Comparison of ENCODE assay signal across 20 cellular contexts in genomic region chr14:79602023-79602422, GRCh38.
"Had no signal": no experiment of that assay in that cellular context is flagged by ENCODE, and none has a peak within 500 bp of the region (broad histone marks: within the 10 kb centered on the region; RNA-seq: fewer than 3 reads in every experiment).

No MANE protein-coding gene starts in this region.

- H3K36me3 ChIP-seq: esophagus squamous epithelium, neural progenitor cell, right atrium auricular region, stomach, thyroid gland, vagina had no signal

- DNase-seq: cortex of kidney; effector memory CD8-positive, alpha-beta T cell; erythroblast; esophagus squamous epithelium; mesenchymal stem cell; naive thymus-derived CD4-positive, alpha-beta T cell; stimulated activated CD4-positive, alpha-beta T cell treated with anti-CD3 and anti-CD28 coated beads, Interleukin-2, amount 100 ng/mL, for 24 hours; stimulated activated CD4-positive, alpha-beta T cell treated with anti-CD3 and anti-CD28 coated beads, Interleukin-4, amount 100 ng/mL, for 24 hours; stimulated activated naive CD4-positive, alpha-beta T cell treated with Interleukin-2 at 50 U/mL for 16 hours; stomach; thyroid gland; trophoblast cell had no signal

- H3K9me3 ChIP-seq: esophagus squamous epithelium, right atrium auricular region, stomach, thyroid gland, vagina had no signal

- ATAC-seq: effector memory CD8-positive, alpha-beta T cell; left lobe of liver; naive thymus-derived CD4-positive, alpha-beta T cell; sciatic nerve; stimulated activated effector memory CD8-positive, alpha-beta T cell treated with anti-CD3 and anti-CD28 coated beads, Interleukin-12 subunit alpha, Interleukin-12 subunit beta, amount 100 ng/mL, for 72 hours had no signal

- H3K27ac ChIP-seq: esophagus squamous epithelium, neural progenitor cell, parathyroid adenoma, right atrium auricular region, stomach, thyroid gland, vagina had no signal

- H3K4me1 ChIP-seq: esophagus squamous epithelium, neural progenitor cell, right atrium auricular region, thyroid gland, vagina had no signal

- H3K27me3 ChIP-seq: esophagus squamous epithelium, neural progenitor cell, right atrium auricular region, stomach, thyroid gland, vagina had no signal

- H3K4me3 ChIP-seq: esophagus squamous epithelium, lung, neural progenitor cell, right atrium auricular region, stomach, thyroid gland, vagina had no signal
